Comparison of ENCODE assay signal across 15 cellular contexts in genomic region chr20:44236840-44237239, GRCh38. TPM values are rescaled to one million over a fixed set of nuclear protein-coding genes. Genes with fewer than 3 reads are reported as not detected.
"Had no signal": no experiment of that assay in that cellular context is flagged by ENCODE, and none has a peak within 500 bp of the region (broad histone marks: within the 10 kb centered on the region; RNA-seq: fewer than 3 reads in every experiment).

No MANE protein-coding gene starts in this region.

RNA-seq across cellular contexts. Expression of gene GDAP1L1, which starts 10.3 kb away (rescaled TPM):
- total RNA-seq: naive thymus-derived CD8-positive, alpha-beta T cell; natural killer cell; natural killer cell treated with Interleukin-12 subunit alpha and Interleukin-12 subunit beta and Interleukin-15 and Interleukin-18, amount 100 ng/mL, for 72 hours; omental fat pad; osteocyte; posterior vena cava; psoas muscle; pulmonary artery endothelial cell; renal cortical epithelial cell; right lobe of liver; sciatic nerve; skeletal muscle tissue; smooth muscle cell; spleen had no signal
- polyA plus RNA-seq: naive thymus-derived CD8-positive, alpha-beta T cell; smooth muscle cell; spleen had no signal

RNA-seq across cellular contexts. Expression of gene JPH2, which starts 49.9 kb away (rescaled TPM):
- total RNA-seq: naive thymus-derived CD8-positive, alpha-beta T cell; natural killer cell; pulmonary artery endothelial cell had no signal
- polyA plus RNA-seq: naive thymus-derived CD8-positive, alpha-beta T cell; neural cell had no signal
